ENCODE assay signal across 1 cellular context in genomic region chr14:65506801-65507200, GRCh38.
TF ChIP-seq lines count a peak whose summit lies in the region.

No MANE protein-coding gene starts in this region.

TF ChIP-seq in HepG2, 621 proteins besides CTCF, POLR2A, EP300 and RAD21 (continued from another document and continues in another):
- TF ChIP-seq ZNF350 (CRISPR knock-in tag; IDR thresholded peaks at IDR 0.05; ENCODE audit: borderline replicate concordance, low read depth) (no peak), ATF3 (CRISPR knock-in tag; IDR thresholded peaks at IDR 0.05) (no peak), RNF219 (CRISPR knock-in tag; IDR thresholded peaks at IDR 0.05) (no peak), ZNF879 (CRISPR knock-in tag; IDR thresholded peaks at IDR 0.05) (no peak), CERS6 (CRISPR knock-in tag; IDR thresholded peaks at IDR 0.05) (no peak), SP2 (CRISPR knock-in tag; IDR thresholded peaks at IDR 0.05) (no peak), MZF1 (CRISPR knock-in tag; IDR thresholded peaks at IDR 0.05; ENCODE audit: borderline replicate concordance) (no peak), ZNF414 (CRISPR knock-in tag; IDR thresholded peaks at IDR 0.05) (no peak), ARNT2 (CRISPR knock-in tag; IDR thresholded peaks at IDR 0.05; ENCODE audit: low read depth) (no peak), MED1 (CRISPR knock-in tag; IDR thresholded peaks at IDR 0.05) (no peak), NR2F6 (IDR thresholded peaks at IDR 0.05) (no peak), NR2F6 (CRISPR knock-in tag; IDR thresholded peaks at IDR 0.05) (0 out of 2 replicates have a peak, but pooled peaks have one; percentile 40), ELF1 (CRISPR knock-in tag; IDR thresholded peaks at IDR 0.05) (no peak), PLSCR1 (CRISPR knock-in tag; IDR thresholded peaks at IDR 0.05; ENCODE audit: borderline replicate concordance) (no peak), ISL2 (CRISPR knock-in tag; IDR thresholded peaks at IDR 0.05) (peak; percentile 60; the same call in 1 of the 2 replicates), FOXO1 (CRISPR knock-in tag; IDR thresholded peaks at IDR 0.05) (0 out of 2 replicates have a peak, but pooled peaks have one; percentile 48), POGZ (CRISPR knock-in tag; IDR thresholded peaks at IDR 0.05) (no peak), ZNF326 (CRISPR knock-in tag; IDR thresholded peaks at IDR 0.05; ENCODE audit: borderline replicate concordance) (no peak), ARID2 (CRISPR knock-in tag; IDR thresholded peaks at IDR 0.05; ENCODE audit: borderline replicate concordance) (no peak), PHF5A (CRISPR knock-in tag; IDR thresholded peaks at IDR 0.05; ENCODE audit: low read depth, unreplicated experiment) (no peak), ZNF44 (CRISPR knock-in tag; IDR thresholded peaks at IDR 0.05) (no peak), ZNF792 (CRISPR knock-in tag; IDR thresholded peaks at IDR 0.05) (no peak), ZKSCAN8 (CRISPR knock-in tag; IDR thresholded peaks at IDR 0.05; ENCODE audit: borderline replicate concordance) (no peak), NCOR1 (IDR thresholded peaks at IDR 0.05; ENCODE audit: borderline replicate concordance, low read length) (no peak), FOXP1 (IDR thresholded peaks at IDR 0.05) (no peak), FOXP1 (CRISPR knock-in tag; IDR thresholded peaks at IDR 0.05) (peak; percentile 78), ZNF569 (CRISPR knock-in tag; IDR thresholded peaks at IDR 0.05; ENCODE audit: borderline replicate concordance) (no peak), TBX2 (CRISPR knock-in tag; IDR thresholded peaks at IDR 0.05; ENCODE audit: borderline replicate concordance) (peak; percentile 46; the same call in 1 of the 2 replicates), TOE1 (CRISPR knock-in tag; IDR thresholded peaks at IDR 0.05) (no peak), THAP9 (CRISPR knock-in tag; IDR thresholded peaks at IDR 0.05; ENCODE audit: borderline replicate concordance) (no peak), RFX3 (CRISPR knock-in tag; IDR thresholded peaks at IDR 0.05) (no peak), ZNF33A (CRISPR knock-in tag; IDR thresholded peaks at IDR 0.05; ENCODE audit: borderline replicate concordance) (no peak), TOPORS (CRISPR knock-in tag; IDR thresholded peaks at IDR 0.05) (no peak), ZNF138 (CRISPR knock-in tag; IDR thresholded peaks at IDR 0.05; ENCODE audit: low read depth) (no peak), TFE3 (CRISPR knock-in tag; IDR thresholded peaks at IDR 0.05) (no peak), ZFP62 (CRISPR knock-in tag; IDR thresholded peaks at IDR 0.05) (no peak), ZSCAN25 (CRISPR knock-in tag; IDR thresholded peaks at IDR 0.05) (no peak), FOXA1 (IDR thresholded peaks at IDR 0.05) (no peak), FOXA1 (CRISPR knock-in tag; IDR thresholded peaks at IDR 0.05) (peak; percentile 48)
- TF ChIP-seq, protein P1, sequence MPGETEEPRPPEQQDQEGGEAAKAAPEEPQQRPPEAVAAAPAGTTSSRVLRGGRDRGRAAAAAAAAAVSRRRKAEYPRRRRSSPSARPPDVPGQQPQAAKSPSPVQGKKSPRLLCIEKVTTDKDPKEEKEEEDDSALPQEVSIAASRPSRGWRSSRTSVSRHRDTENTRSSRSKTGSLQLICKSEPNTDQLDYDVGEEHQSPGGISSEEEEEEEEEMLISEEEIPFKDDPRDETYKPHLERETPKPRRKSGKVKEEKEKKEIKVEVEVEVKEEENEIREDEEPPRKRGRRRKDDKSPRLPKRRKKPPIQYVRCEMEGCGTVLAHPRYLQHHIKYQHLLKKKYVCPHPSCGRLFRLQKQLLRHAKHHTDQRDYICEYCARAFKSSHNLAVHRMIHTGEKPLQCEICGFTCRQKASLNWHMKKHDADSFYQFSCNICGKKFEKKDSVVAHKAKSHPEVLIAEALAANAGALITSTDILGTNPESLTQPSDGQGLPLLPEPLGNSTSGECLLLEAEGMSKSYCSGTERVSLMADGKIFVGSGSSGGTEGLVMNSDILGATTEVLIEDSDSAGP (CRISPR knock-in tag; IDR thresholded peaks at IDR 0.05; ENCODE audit: borderline replicate concordance): no peak
- TF ChIP-seq, protein P2, sequence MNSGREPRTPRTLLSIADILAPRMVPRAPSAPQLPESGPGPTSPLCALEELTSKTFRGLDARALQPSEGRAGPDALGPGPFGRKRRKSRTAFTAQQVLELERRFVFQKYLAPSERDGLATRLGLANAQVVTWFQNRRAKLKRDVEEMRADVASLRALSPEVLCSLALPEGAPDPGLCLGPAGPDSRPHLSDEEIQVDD (CRISPR knock-in tag; IDR thresholded peaks at IDR 0.05; ENCODE audit: borderline replicate concordance): no peak
- TF ChIP-seq, protein P3, sequence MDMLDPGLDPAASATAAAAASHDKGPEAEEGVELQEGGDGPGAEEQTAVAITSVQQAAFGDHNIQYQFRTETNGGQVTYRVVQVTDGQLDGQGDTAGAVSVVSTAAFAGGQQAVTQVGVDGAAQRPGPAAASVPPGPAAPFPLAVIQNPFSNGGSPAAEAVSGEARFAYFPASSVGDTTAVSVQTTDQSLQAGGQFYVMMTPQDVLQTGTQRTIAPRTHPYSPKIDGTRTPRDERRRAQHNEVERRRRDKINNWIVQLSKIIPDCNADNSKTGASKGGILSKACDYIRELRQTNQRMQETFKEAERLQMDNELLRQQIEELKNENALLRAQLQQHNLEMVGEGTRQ (IDR thresholded peaks at IDR 0.05; ENCODE audit: low read depth, low read length): no peak
- TF ChIP-seq, protein P3 (CRISPR knock-in tag; IDR thresholded peaks at IDR 0.05; ENCODE audit: borderline replicate concordance): no peak
- TF ChIP-seq, protein P4, sequence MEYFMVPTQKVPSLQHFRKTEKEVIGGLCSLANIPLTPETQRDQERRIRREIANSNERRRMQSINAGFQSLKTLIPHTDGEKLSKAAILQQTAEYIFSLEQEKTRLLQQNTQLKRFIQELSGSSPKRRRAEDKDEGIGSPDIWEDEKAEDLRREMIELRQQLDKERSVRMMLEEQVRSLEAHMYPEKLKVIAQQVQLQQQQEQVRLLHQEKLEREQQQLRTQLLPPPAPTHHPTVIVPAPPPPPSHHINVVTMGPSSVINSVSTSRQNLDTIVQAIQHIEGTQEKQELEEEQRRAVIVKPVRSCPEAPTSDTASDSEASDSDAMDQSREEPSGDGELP (IDR thresholded peaks at IDR 0.05; ENCODE audit: borderline replicate concordance, low read depth): peak; percentile 47; the same call in 1 of the 2 replicates
- TF ChIP-seq, protein P5, sequence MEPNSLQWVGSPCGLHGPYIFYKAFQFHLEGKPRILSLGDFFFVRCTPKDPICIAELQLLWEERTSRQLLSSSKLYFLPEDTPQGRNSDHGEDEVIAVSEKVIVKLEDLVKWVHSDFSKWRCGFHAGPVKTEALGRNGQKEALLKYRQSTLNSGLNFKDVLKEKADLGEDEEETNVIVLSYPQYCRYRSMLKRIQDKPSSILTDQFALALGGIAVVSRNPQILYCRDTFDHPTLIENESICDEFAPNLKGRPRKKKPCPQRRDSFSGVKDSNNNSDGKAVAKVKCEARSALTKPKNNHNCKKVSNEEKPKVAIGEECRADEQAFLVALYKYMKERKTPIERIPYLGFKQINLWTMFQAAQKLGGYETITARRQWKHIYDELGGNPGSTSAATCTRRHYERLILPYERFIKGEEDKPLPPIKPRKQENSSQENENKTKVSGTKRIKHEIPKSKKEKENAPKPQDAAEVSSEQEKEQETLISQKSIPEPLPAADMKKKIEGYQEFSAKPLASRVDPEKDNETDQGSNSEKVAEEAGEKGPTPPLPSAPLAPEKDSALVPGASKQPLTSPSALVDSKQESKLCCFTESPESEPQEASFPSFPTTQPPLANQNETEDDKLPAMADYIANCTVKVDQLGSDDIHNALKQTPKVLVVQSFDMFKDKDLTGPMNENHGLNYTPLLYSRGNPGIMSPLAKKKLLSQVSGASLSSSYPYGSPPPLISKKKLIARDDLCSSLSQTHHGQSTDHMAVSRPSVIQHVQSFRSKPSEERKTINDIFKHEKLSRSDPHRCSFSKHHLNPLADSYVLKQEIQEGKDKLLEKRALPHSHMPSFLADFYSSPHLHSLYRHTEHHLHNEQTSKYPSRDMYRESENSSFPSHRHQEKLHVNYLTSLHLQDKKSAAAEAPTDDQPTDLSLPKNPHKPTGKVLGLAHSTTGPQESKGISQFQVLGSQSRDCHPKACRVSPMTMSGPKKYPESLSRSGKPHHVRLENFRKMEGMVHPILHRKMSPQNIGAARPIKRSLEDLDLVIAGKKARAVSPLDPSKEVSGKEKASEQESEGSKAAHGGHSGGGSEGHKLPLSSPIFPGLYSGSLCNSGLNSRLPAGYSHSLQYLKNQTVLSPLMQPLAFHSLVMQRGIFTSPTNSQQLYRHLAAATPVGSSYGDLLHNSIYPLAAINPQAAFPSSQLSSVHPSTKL (CRISPR knock-in tag; IDR thresholded peaks at IDR 0.05): peak; percentile 29; the same call in 1 of the 2 replicates
